In the genomic region with DNA sequence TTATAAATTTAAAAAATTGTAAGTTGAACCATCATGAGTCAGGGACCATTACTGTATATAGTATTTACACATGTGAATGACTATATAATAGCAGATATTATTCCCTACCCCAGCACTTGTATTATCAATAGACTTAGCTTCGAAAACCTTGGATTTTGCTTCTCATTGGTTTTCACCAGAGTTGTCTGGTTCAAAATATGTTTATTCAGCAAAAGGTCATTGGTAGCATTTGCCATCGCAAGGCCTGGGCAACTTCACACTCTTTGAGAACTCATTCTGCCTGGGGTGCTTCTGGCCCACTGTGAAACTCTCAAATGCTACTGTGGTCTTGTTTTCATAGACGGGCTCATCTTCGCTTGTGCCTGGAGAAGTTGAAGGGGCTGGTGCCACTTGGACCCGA, we compare ENCODE assay signal across 17 cellular contexts. TPM values are rescaled to one million over a fixed set of nuclear protein-coding genes. Genes with fewer than 3 reads are reported as not detected.
DNase-seq lines count a peak whose midpoint lies in the region; ATAC-seq and TF ChIP-seq lines count a peak whose summit lies in the region.
"Had no signal": no experiment of that assay in that cellular context is flagged by ENCODE, and none has a peak within 500 bp of the region (broad histone marks: within the 10 kb centered on the region; RNA-seq: fewer than 3 reads in every experiment).

No MANE protein-coding gene starts in this region.

- CTCF ChIA-PET in mammary epithelial cell (lab: Charles Lee; ENCODE audit: low non-redundant PET), result no interaction called here
- CTCF ChIA-PET in MCF 10A (lab: Yijun Ruan, JAX), result interaction anchor here (0.6 to 1.3 kb wide), 3 partner anchors 12 to 136 kb away, joined by 3 to 5 read pairs (median 4); no protein-coding TSS in a partner anchor
- CTCF ChIA-PET in CD4-positive, alpha-beta memory T cell (lab: Charles Lee; ENCODE audit: partially characterized antibody), result no interaction called here

- TF ChIP-seq CTCF in mammary epithelial cell (conservative IDR thresholded peaks at IDR 0.05 in 1 of 2, IDR thresholded peaks at IDR 0.05 in 1 of 2; ENCODE audit: extremely low read depth in 1 of 2, insufficient read depth in 1 of 2, low read depth in 1 of 2, low read length in 2 of 2) (no peak), MCF 10A (IDR thresholded peaks at IDR 0.05; ENCODE audit: unreplicated experiment) (no peak), foreskin keratinocyte (conservative IDR thresholded peaks at IDR 0.05) (no peak), smooth muscle cell (IDR thresholded peaks at IDR 0.05; ENCODE audit: borderline replicate concordance, insufficient read depth, poor library complexity, severe bottlenecking) (no peak)

- intact Hi-C loops in mammary epithelial cell (cut with micrococcal nuclease) (no loop called here), MCF 10A (cut with micrococcal nuclease) (loop anchor here (2.0 kb wide), 1 partner anchor 18 kb away; no protein-coding TSS in a partner anchor)
- intact Hi-C loops in CD4-positive, alpha-beta memory T cell (cut with micrococcal nuclease), result no loop called here

- H3K79me2 ChIP-seq in mammary epithelial cell (ENCODE audit: insufficient read depth, low read length) (peaks cover 11% of the 10 kb centered on the region), smooth muscle cell (ENCODE audit: low read depth) (no peaks in the 10 kb centered on the region)

- ATAC-seq in foreskin keratinocyte (no peak), GM18511 (IDR thresholded peaks at IDR 0.05; ENCODE audit: unreplicated experiment) (no peak)

- peaks cover 21% of the 10 kb centered on the region for H3K4me1 Mint-ChIP-seq in MCF 10A (ENCODE audit: insufficient read depth, unreplicated experiment)
- peaks cover 21 to 36% (median 24%) of the 10 kb centered on the region in 4 donors for H3K4me1 Mint-ChIP-seq in CD4-positive, alpha-beta memory T cell

- BruUV-seq in mammary epithelial cell (replicated peaks; lab: Mats Ljungman, UMichigan) (no TSS peak), MCF 10A (replicated peaks; lab: Mats Ljungman, UMichigan) (no TSS peak)

- H3K36me3 ChIP-seq in mammary epithelial cell (ENCODE audit: insufficient read depth, low read length) (peaks cover 20% of the 10 kb centered on the region), adipocyte (ENCODE audit: control insufficient read depth, insufficient read depth, low read length, severe bottlenecking) (peaks cover 55% of the 10 kb centered on the region), smooth muscle cell (ENCODE audit: low read depth) (peaks cover 4% of the 10 kb centered on the region)
- H3K36me3 ChIP-seq in CD4-positive, alpha-beta memory T cell (ENCODE audit: insufficient read depth, low read length), result peaks cover 33% of the 10 kb centered on the region

- H3K27me3 ChIP-seq in mammary epithelial cell (ENCODE audit: insufficient read depth, low read length) (no peaks in the 10 kb centered on the region), adipocyte (replicated peaks; ENCODE audit: control insufficient read depth, insufficient read depth, low read length) (no peaks in the 10 kb centered on the region), foreskin keratinocyte (no peaks in the 10 kb centered on the region), smooth muscle cell (ENCODE audit: low read depth) (no peaks in the 10 kb centered on the region)
- no peaks in the 10 kb centered on the region for H3K27me3 ChIP-seq in CD4-positive, alpha-beta memory T cell (ENCODE audit: insufficient read depth, low read length)

- peaks cover 13% of the 10 kb centered on the region for H3F3A ChIP-seq in smooth muscle cell (ENCODE audit: low read depth)

- peaks cover 74% of the 10 kb centered on the region for H3K36me3 Mint-ChIP-seq in MCF 10A (ENCODE audit: insufficient read depth, unreplicated experiment)
- peaks cover 44 to 66% of the 10 kb centered on the region in 2 donors for H3K36me3 Mint-ChIP-seq in CD4-positive, alpha-beta memory T cell

- H3K27ac ChIP-seq in mammary epithelial cell (ENCODE audit: insufficient read depth, low read depth, low read length), result peak overlapping the region; percentile 73
- peak overlapping the region; percentile 93 for H3K27ac ChIP-seq in foreskin keratinocyte
- peak overlapping the region; percentile 93 for H3K27ac ChIP-seq in smooth muscle cell (ENCODE audit: low read depth)
- H3K27ac ChIP-seq in CD4-positive, alpha-beta memory T cell (ENCODE audit: low read depth, low read length), result no peak overlapping the region

- no peak overlapping the region for H3K27ac Mint-ChIP-seq in MCF 10A (ENCODE audit: low read depth, unreplicated experiment)
- no peak overlapping the region for H3K27ac Mint-ChIP-seq in CD4-positive, alpha-beta memory T cell

- H4K20me1 ChIP-seq in mammary epithelial cell (ENCODE audit: insufficient read depth, low read length) (no peaks in the 10 kb centered on the region), smooth muscle cell (ENCODE audit: low read depth) (no peaks in the 10 kb centered on the region)

- DNase-seq in mammary epithelial cell (no peak), MCF 10A (ENCODE audit: unreplicated experiment) (no peak), adipocyte (ENCODE audit: low read depth) (no peak), foreskin keratinocyte (no peak), smooth muscle cell (lab: John Stamatoyannopoulos, UW; ENCODE audit: unreplicated experiment) (no peak), nucleus accumbens (lab: John Stamatoyannopoulos, UW) (no peak)
- no peak for DNase-seq in CD4-positive, alpha-beta memory T cell
- DNase-seq: 8988T, C1 segment of cervical spinal cord, COR-L47, KG1, NCI-H1048, NCI-H1436 treated with DMSO at 0.1 percent for 48 hours, NCI-H2029 treated with DMSO at 0.1 percent for 48 hours, NCI-H510A, NCI-H774 had no signal

- no peak overlapping the region for H3K4me3 ChIP-seq in mammary epithelial cell (replicated peaks in 1 of 3; ENCODE audit: insufficient read depth in 1 of 3, low read depth in 2 of 3, low read length in 3 of 3)
- no peak overlapping the region for H3K4me3 ChIP-seq in adipocyte (ENCODE audit: low read length)
- H3K4me3 ChIP-seq in smooth muscle cell, result peak overlapping the region; percentile 10
- no peak overlapping the region for H3K4me3 ChIP-seq in CD4-positive, alpha-beta memory T cell (ENCODE audit: low read length in 2 of 2)

- no peaks in the 10 kb centered on the region for H3K9me3 ChIP-seq in mammary epithelial cell (replicated peaks; ENCODE audit: insufficient read depth, low read length)
- H3K9me3 ChIP-seq in adipocyte (ENCODE audit: control insufficient read depth, low read length), result no peaks in the 10 kb centered on the region
- no peaks in the 10 kb centered on the region for H3K9me3 ChIP-seq in smooth muscle cell (replicated peaks; ENCODE audit: low read depth)
- no peaks in the 10 kb centered on the region for H3K9me3 ChIP-seq in CD4-positive, alpha-beta memory T cell (ENCODE audit: control insufficient read depth in 1 of 2, low read length in 2 of 2)

- no peak overlapping the region for H3K4me3 Mint-ChIP-seq in MCF 10A (ENCODE audit: unreplicated experiment)
- no peak overlapping the region for H3K4me3 Mint-ChIP-seq in CD4-positive, alpha-beta memory T cell

- H3K9ac ChIP-seq in mammary epithelial cell (ENCODE audit: insufficient read depth, low read length) (no peak overlapping the region), adipocyte (ENCODE audit: low read length) (peak overlapping the region; percentile 73), smooth muscle cell (ENCODE audit: low read depth) (peak overlapping the region; percentile 69)

- dilution Hi-C loops in mammary epithelial cell (cut with HindIII; ENCODE audit: low sequenced_read_pairs), result loop anchor here (5.0 kb wide), 1 partner anchor 127 kb away; no protein-coding TSS in a partner anchor

- 97% methylated on average over 5 of the region's 5 CpGs for WGBS in mammary epithelial cell (ENCODE audit: low coverage, missing lambda C conversion rate)
- over 99% methylated on average over 5 of the region's 5 CpGs for WGBS in smooth muscle cell (ENCODE audit: low lambda C conversion rate)

- H3K9me3 Mint-ChIP-seq in MCF 10A (ENCODE audit: unreplicated experiment), result no peaks in the 10 kb centered on the region
- H3K9me3 Mint-ChIP-seq in CD4-positive, alpha-beta memory T cell, result no peaks in the 10 kb centered on the region

- no peaks in the 10 kb centered on the region for H3K27me3 Mint-ChIP-seq in MCF 10A (ENCODE audit: insufficient read depth, unreplicated experiment)
- H3K27me3 Mint-ChIP-seq in CD4-positive, alpha-beta memory T cell, result no peaks in the 10 kb centered on the region

- in situ Hi-C loops in mammary epithelial cell (cut with MboI; ENCODE audit: low sequenced_read_pairs in 2 of 2), result no loop called here

- H2AFZ ChIP-seq in mammary epithelial cell (ENCODE audit: low read depth, low read length) (no peak overlapping the region), smooth muscle cell (ENCODE audit: low read depth) (no peak overlapping the region)

- H3K4me1 ChIP-seq in mammary epithelial cell (ENCODE audit: insufficient read depth, low read length) (peaks cover 18% of the 10 kb centered on the region), adipocyte (ENCODE audit: control insufficient read depth, insufficient read depth, low read length) (peaks cover 21% of the 10 kb centered on the region), foreskin keratinocyte (peaks cover 19% of the 10 kb centered on the region), smooth muscle cell (ENCODE audit: low read depth) (peaks cover 3% of the 10 kb centered on the region)
- H3K4me1 ChIP-seq in CD4-positive, alpha-beta memory T cell (ENCODE audit: insufficient read depth, low read length), result peaks cover 15% of the 10 kb centered on the region

- H3K4me2 ChIP-seq in mammary epithelial cell (ENCODE audit: insufficient read depth, low read depth, low read length) (no peak overlapping the region), smooth muscle cell (peak overlapping the region; percentile 50)

- POLR2A ChIA-PET in MCF 10A (lab: Yijun Ruan, JAX), result interaction anchor here (0.6 to 4.0 kb wide), 3 partner anchors 10 to 21 kb away, joined by 4 to 26 read pairs (median 9); a partner anchor contains a TSS
- POLR2A ChIA-PET in CD4-positive, alpha-beta memory T cell (lab: Charles Lee; ENCODE audit: partially characterized antibody), result interaction anchor here (1.0 to 1.4 kb wide), 2 partner anchors 20 to 208 kb away, joined by 3 to 4 read pairs; a partner anchor contains a TSS

RNA-seq across cellular contexts. Expression of a gene that starts 20.1 kb away (rescaled TPM):
- total RNA-seq in mammary epithelial cell (10 to 100 TPM in 1 of 2 donors, 1 to 10 TPM in 1; 8.7 to 21.1 TPM), MCF 10A (2022) (63.6 and 71.8 TPM in 2 replicates), foreskin keratinocyte (3.6 and 3.7 TPM in 2 replicates), smooth muscle cell (7.9 and 10.0 TPM in 2 replicates)
- polyA plus RNA-seq in mammary epithelial cell (5.5 TPM), foreskin keratinocyte (1.8 and 2.4 TPM in 2 replicates), smooth muscle cell (10.2 and 10.9 TPM in 2 replicates)
- 6.8 TPM for polyA minus RNA-seq in mammary epithelial cell
- 10 to 100 TPM; 12.5 to 17.2 TPM for total RNA-seq in CD4-positive, alpha-beta memory T cell
- polyA plus RNA-seq in CD4-positive, alpha-beta memory T cell, result 10 to 100 TPM in 1 of 2 donors, 1 to 10 TPM in 1; 4.7 to 12.3 TPM

RNA-seq across cellular contexts. Expression of a gene that starts 26.4 kb away (rescaled TPM):
- total RNA-seq in mammary epithelial cell (under 1 TPM in 1 of 2 donors, not detected in 1; 0.17 TPM), MCF 10A (2022) (0.20 and 0.23 TPM in 2 replicates), foreskin keratinocyte (0.21 and 0.37 TPM in 2 replicates), smooth muscle cell (4.3 and 4.4 TPM in 2 replicates)
- polyA plus RNA-seq in mammary epithelial cell (0.05 TPM), foreskin keratinocyte (0.20 and 0.41 TPM in 2 replicates), smooth muscle cell (0.80 and 1.6 TPM in 2 replicates)
- not detected for polyA minus RNA-seq in mammary epithelial cell
- total RNA-seq in CD4-positive, alpha-beta memory T cell, result 1 to 10 TPM; 2.0 to 2.3 TPM
- 1 to 10 TPM; 1.1 TPM for polyA plus RNA-seq in CD4-positive, alpha-beta memory T cell

RNA-seq across cellular contexts. Expression of a gene that starts 41.3 kb away (rescaled TPM):
- total RNA-seq in mammary epithelial cell, result 10 to 100 TPM; 25.3 to 51.2 TPM
- 29.8 TPM for polyA plus RNA-seq in mammary epithelial cell
- polyA minus RNA-seq in mammary epithelial cell, result 3.8 TPM
- 68.9 and 81.0 TPM in 2 replicates for total RNA-seq in MCF 10A (2022)
- 45.0 and 50.6 TPM in 2 replicates for total RNA-seq in foreskin keratinocyte
- 30.8 and 36.8 TPM in 2 replicates for polyA plus RNA-seq in foreskin keratinocyte
- 82.7 and 97.8 TPM in 2 replicates for total RNA-seq in smooth muscle cell
- polyA plus RNA-seq in smooth muscle cell, result 67.9 and 81.8 TPM in 2 replicates
- 10 to 100 TPM; 44.6 to 48.5 TPM for total RNA-seq in CD4-positive, alpha-beta memory T cell
- polyA plus RNA-seq in CD4-positive, alpha-beta memory T cell, result 10 to 100 TPM; 62.6 to 66.0 TPM
